In the genomic region with DNA sequence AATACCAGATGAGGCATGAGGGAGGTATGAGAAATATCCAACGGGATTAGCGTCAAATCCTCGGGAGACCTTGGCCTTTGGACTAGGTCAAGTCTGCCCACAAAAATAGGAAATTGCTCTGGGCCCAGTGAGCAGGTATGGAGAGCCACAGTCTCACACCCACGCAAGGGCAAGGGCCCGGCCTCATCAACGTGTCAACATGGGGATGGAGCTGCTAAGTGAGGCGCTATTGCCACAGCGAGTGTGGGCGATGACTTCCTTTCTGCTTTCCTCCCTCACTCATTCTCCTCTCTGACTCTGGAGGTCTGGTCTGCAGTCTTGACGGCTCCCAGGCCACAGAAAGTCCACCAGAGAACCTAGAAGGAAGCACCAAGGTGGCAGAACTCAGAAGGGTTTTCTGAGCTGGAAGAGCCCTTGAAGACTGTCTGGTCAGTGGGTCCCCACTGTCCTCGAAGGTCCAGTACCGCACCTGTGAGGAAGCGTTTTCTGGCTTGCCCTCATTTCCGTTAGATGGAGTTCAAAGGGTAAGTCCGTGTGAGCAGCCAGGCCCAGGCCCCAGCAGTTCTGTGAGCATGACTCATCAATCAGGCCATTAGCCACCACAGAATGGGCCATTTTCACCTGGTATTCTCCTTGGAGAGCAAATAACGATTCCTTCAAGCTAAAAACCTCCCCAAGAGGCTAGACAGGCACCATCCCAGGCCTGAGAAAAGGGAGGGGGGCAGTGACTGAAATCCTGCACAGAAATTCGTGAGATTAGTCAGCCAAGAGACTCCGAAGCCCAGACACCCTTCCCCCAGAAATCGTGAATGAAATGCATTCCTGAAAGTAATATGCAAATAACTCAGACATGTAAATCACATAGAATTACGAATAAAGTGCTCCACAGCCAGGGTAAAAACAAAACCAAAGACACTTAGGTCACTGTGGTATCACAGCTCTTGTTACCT, we compare ENCODE assay signal across 1 cellular context.
TF ChIP-seq lines count a peak whose summit lies in the region.

No MANE protein-coding gene starts in this region.

TF ChIP-seq in GM12878, 131 proteins besides CTCF, POLR2A, EP300 and RAD21 (continued from another document and continues in another):
- peak; percentile 74 to 77 for TF ChIP-seq IKZF2 (IDR thresholded peaks at IDR 0.05)
- TF ChIP-seq ZBED1 (IDR thresholded peaks at IDR 0.05; ENCODE audit: borderline replicate concordance): peak; percentile 47; the same call in 1 of the 2 replicates
- peak; percentile 92 for TF ChIP-seq NR2F1 (conservative IDR thresholded peaks at IDR 0.05)
- no peak for TF ChIP-seq BCL3 (IDR thresholded peaks at IDR 0.05; ENCODE audit: borderline replicate concordance, insufficient read depth, low read depth, low read length, poor library complexity, severe bottlenecking)
- no peak for TF ChIP-seq IRF5 (IDR thresholded peaks at IDR 0.05; ENCODE audit: borderline replicate concordance)
- no peak for TF ChIP-seq MYC (IDR thresholded peaks at IDR 0.05; ENCODE audit: insufficient read depth, insufficient read length, insufficient replicate concordance, low read length, severe bottlenecking)
- no peak for TF ChIP-seq ZNF592 (IDR thresholded peaks at IDR 0.05)
- no peak for TF ChIP-seq TARDBP (IDR thresholded peaks at IDR 0.05; ENCODE audit: borderline replicate concordance)
- TF ChIP-seq E2F4 (IDR thresholded peaks at IDR 0.05; ENCODE audit: low read depth, low read length): no peak
- TF ChIP-seq, protein P1, sequence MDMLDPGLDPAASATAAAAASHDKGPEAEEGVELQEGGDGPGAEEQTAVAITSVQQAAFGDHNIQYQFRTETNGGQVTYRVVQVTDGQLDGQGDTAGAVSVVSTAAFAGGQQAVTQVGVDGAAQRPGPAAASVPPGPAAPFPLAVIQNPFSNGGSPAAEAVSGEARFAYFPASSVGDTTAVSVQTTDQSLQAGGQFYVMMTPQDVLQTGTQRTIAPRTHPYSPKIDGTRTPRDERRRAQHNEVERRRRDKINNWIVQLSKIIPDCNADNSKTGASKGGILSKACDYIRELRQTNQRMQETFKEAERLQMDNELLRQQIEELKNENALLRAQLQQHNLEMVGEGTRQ (IDR thresholded peaks at IDR 0.05; ENCODE audit: borderline replicate concordance, low read depth, low read length): no peak
- no peak for TF ChIP-seq ZNF274 (IDR thresholded peaks at IDR 0.05; ENCODE audit: insufficient read depth, insufficient read length)
- TF ChIP-seq POLR2AphosphoS2 (IDR thresholded peaks at IDR 0.05; ENCODE audit: low read depth, low read length): no peak
- 0 out of 2 replicates have a peak, but pooled peaks have one; percentile 13 for TF ChIP-seq BACH1 (IDR thresholded peaks at IDR 0.05; ENCODE audit: borderline replicate concordance)
- TF ChIP-seq FOXM1 (IDR thresholded peaks at IDR 0.05; ENCODE audit: low read depth, low read length): peak; percentile 81
- TF ChIP-seq, protein P2, sequence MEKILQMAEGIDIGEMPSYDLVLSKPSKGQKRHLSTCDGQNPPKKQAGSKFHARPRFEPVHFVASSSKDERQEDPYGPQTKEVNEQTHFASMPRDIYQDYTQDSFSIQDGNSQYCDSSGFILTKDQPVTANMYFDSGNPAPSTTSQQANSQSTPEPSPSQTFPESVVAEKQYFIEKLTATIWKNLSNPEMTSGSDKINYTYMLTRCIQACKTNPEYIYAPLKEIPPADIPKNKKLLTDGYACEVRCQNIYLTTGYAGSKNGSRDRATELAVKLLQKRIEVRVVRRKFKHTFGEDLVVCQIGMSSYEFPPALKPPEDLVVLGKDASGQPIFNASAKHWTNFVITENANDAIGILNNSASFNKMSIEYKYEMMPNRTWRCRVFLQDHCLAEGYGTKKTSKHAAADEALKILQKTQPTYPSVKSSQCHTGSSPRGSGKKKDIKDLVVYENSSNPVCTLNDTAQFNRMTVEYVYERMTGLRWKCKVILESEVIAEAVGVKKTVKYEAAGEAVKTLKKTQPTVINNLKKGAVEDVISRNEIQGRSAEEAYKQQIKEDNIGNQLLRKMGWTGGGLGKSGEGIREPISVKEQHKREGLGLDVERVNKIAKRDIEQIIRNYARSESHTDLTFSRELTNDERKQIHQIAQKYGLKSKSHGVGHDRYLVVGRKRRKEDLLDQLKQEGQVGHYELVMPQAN (conservative IDR thresholded peaks at IDR 0.05): no peak
- no peak for TF ChIP-seq E4F1 (IDR thresholded peaks at IDR 0.05; ENCODE audit: borderline replicate concordance, partially characterized antibody)
- no peak for TF ChIP-seq CREB1 (IDR thresholded peaks at IDR 0.05; ENCODE audit: low read depth)
- TF ChIP-seq HDAC6 (IDR thresholded peaks at IDR 0.05; ENCODE audit: unreplicated experiment): no peak
- TF ChIP-seq, protein P3, sequence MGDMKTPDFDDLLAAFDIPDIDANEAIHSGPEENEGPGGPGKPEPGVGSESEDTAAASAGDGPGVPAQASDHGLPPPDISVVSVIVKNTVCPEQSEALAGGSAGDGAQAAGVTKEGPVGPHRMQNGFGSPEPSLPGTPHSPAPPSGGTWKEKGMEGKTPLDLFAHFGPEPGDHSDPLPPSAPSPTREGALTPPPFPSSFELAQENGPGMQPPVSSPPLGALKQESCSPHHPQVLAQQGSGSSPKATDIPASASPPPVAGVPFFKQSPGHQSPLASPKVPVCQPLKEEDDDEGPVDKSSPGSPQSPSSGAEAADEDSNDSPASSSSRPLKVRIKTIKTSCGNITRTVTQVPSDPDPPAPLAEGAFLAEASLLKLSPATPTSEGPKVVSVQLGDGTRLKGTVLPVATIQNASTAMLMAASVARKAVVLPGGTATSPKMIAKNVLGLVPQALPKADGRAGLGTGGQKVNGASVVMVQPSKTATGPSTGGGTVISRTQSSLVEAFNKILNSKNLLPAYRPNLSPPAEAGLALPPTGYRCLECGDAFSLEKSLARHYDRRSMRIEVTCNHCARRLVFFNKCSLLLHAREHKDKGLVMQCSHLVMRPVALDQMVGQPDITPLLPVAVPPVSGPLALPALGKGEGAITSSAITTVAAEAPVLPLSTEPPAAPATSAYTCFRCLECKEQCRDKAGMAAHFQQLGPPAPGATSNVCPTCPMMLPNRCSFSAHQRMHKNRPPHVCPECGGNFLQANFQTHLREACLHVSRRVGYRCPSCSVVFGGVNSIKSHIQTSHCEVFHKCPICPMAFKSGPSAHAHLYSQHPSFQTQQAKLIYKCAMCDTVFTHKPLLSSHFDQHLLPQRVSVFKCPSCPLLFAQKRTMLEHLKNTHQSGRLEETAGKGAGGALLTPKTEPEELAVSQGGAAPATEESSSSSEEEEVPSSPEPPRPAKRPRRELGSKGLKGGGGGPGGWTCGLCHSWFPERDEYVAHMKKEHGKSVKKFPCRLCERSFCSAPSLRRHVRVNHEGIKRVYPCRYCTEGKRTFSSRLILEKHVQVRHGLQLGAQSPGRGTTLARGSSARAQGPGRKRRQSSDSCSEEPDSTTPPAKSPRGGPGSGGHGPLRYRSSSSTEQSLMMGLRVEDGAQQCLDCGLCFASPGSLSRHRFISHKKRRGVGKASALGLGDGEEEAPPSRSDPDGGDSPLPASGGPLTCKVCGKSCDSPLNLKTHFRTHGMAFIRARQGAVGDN (IDR thresholded peaks at IDR 0.05): no peak
- no peak for TF ChIP-seq SMAD1 (IDR thresholded peaks at IDR 0.05; ENCODE audit: low read depth, partially characterized antibody)
- peak; percentile 93 for TF ChIP-seq IRF4 (IDR thresholded peaks at IDR 0.05; ENCODE audit: low read depth, low read length)
- no peak for TF ChIP-seq CHD4 (IDR thresholded peaks at IDR 0.05)
- TF ChIP-seq PKNOX1 (IDR thresholded peaks at IDR 0.05): no peak
- peak; percentile 92 for TF ChIP-seq JUNB (IDR thresholded peaks at IDR 0.05)
- TF ChIP-seq MAX (IDR thresholded peaks at IDR 0.05; ENCODE audit: low read depth, low read length): no peak
- TF ChIP-seq EGR1 (IDR thresholded peaks at IDR 0.05; ENCODE audit: borderline replicate concordance in 1 of 2, low read depth in 2 of 2, low read length in 2 of 2): peak; percentile 23 to 87
- TF ChIP-seq SRF (IDR thresholded peaks at IDR 0.05; ENCODE audit: low read depth in 2 of 2, low read length in 2 of 2): peak in 1 of 2 experiments; percentile 50; a peak in 1 of 4 replicates
